Comparison of ENCODE assay signal across 30 cellular contexts in genomic region chr3:88671594-88671993, GRCh38.
"Had no signal": no experiment of that assay in that cellular context is flagged by ENCODE, and none has a peak within 500 bp of the region (broad histone marks: within the 10 kb centered on the region; RNA-seq: fewer than 3 reads in every experiment).

No MANE protein-coding gene starts in this region.

- ATAC-seq: naive thymus-derived CD8-positive, alpha-beta T cell; natural killer cell treated with Interleukin-12 subunit alpha and Interleukin-12 subunit beta and Interleukin-15 and Interleukin-18, amount 100 ng/mL, for 72 hours; psoas muscle; right cardiac atrium; right lobe of liver; stimulated activated effector memory CD8-positive, alpha-beta T cell treated with anti-CD3 and anti-CD28 coated beads, Interleukin-12 subunit alpha, Interleukin-12 subunit beta, amount 100 ng/mL, for 72 hours; stimulated activated naive B cell treated with anti-CD40 and anti-IgM and Interleukin-4, amounts not matched to agents 10 μg/mL and 1 μg/mL and 100 μg/mL, for 72 hours had no signal

- H3K9ac ChIP-seq: neural progenitor cell, parathyroid adenoma had no signal

- H3K36me3 ChIP-seq: neural progenitor cell, ovary, right lobe of liver, sigmoid colon, stomach, thoracic aorta, thyroid gland, tibial nerve, upper lobe of left lung, vagina had no signal

- H3K27ac ChIP-seq: neural progenitor cell, ovary, parathyroid adenoma, psoas muscle, right lobe of liver, sigmoid colon, stomach, thoracic aorta, thyroid gland, tibial nerve, upper lobe of left lung, vagina had no signal

- H3K36me3 Mint-ChIP-seq: naive B cell; naive thymus-derived CD8-positive, alpha-beta T cell; natural killer cell treated with Interleukin-12 subunit alpha and Interleukin-12 subunit beta and Interleukin-15 and Interleukin-18, amount 100 ng/mL, for 72 hours; neural progenitor cell; stimulated activated effector memory CD8-positive, alpha-beta T cell treated with anti-CD3 and anti-CD28 coated beads, Interleukin-12 subunit alpha, Interleukin-12 subunit beta, amount 100 ng/mL, for 72 hours; stimulated activated naive B cell treated with anti-CD40 and anti-IgM and Interleukin-4, amounts not matched to agents 10 μg/mL and 1 μg/mL and 100 μg/mL, for 72 hours had no signal

- H3K4me1 Mint-ChIP-seq: naive B cell; naive thymus-derived CD8-positive, alpha-beta T cell; nephron progenitor cell; stimulated activated effector memory CD8-positive, alpha-beta T cell treated with anti-CD3 and anti-CD28 coated beads, Interleukin-12 subunit alpha, Interleukin-12 subunit beta, amount 100 ng/mL, for 72 hours; stimulated activated naive B cell treated with anti-CD40 and anti-IgM and Interleukin-4, amounts not matched to agents 10 μg/mL and 1 μg/mL and 100 μg/mL, for 72 hours had no signal

- H3K4me3 ChIP-seq: neural progenitor cell, ovary, psoas muscle, right lobe of liver, sigmoid colon, stomach, thoracic aorta, thyroid gland, tibial nerve, upper lobe of left lung, vagina had no signal

- H3K27me3 Mint-ChIP-seq: naive thymus-derived CD8-positive, alpha-beta T cell; natural killer cell treated with Interleukin-12 subunit alpha and Interleukin-12 subunit beta and Interleukin-15 and Interleukin-18, amount 100 ng/mL, for 72 hours; progenitor cell of endocrine pancreas; stimulated activated naive B cell treated with anti-CD40 and anti-IgM and Interleukin-4, amounts not matched to agents 10 μg/mL and 1 μg/mL and 100 μg/mL, for 72 hours; stimulated activated naive CD8-positive, alpha-beta T cell treated with anti-CD3 and anti-CD28 coated beads, Interleukin-15, Interleukin-2, amounts not matched to agents 100 ng/mL and 50 ng/mL, for 24 hours had no signal

- H3K9me3 ChIP-seq: ovary, psoas muscle, right lobe of liver, sigmoid colon, thoracic aorta, thyroid gland, upper lobe of left lung, vagina had no signal

- H3K4me3 Mint-ChIP-seq: naive B cell; naive thymus-derived CD8-positive, alpha-beta T cell; natural killer cell treated with Interleukin-12 subunit alpha and Interleukin-12 subunit beta and Interleukin-15 and Interleukin-18, amount 100 ng/mL, for 72 hours; nephron progenitor cell; neural progenitor cell; stimulated activated effector memory CD8-positive, alpha-beta T cell treated with anti-CD3 and anti-CD28 coated beads, Interleukin-12 subunit alpha, Interleukin-12 subunit beta, amount 100 ng/mL, for 72 hours; stimulated activated naive B cell treated with anti-CD40 and anti-IgM and Interleukin-4, amounts not matched to agents 10 μg/mL and 1 μg/mL and 100 μg/mL, for 72 hours; stimulated activated naive CD8-positive, alpha-beta T cell treated with anti-CD3 and anti-CD28 coated beads, Interleukin-15, Interleukin-2, amounts not matched to agents 100 ng/mL and 50 ng/mL, for 24 hours had no signal

- H3K4me1 ChIP-seq: parathyroid adenoma, psoas muscle, right lobe of liver, sigmoid colon, stomach, thyroid gland, tibial nerve, upper lobe of left lung, vagina had no signal

- H3K27ac Mint-ChIP-seq: naive B cell; naive thymus-derived CD8-positive, alpha-beta T cell; natural killer cell treated with Interleukin-12 subunit alpha and Interleukin-12 subunit beta and Interleukin-15 and Interleukin-18, amount 100 ng/mL, for 72 hours; nephron progenitor cell; neural progenitor cell; progenitor cell of endocrine pancreas; stimulated activated effector memory CD8-positive, alpha-beta T cell treated with anti-CD3 and anti-CD28 coated beads, Interleukin-12 subunit alpha, Interleukin-12 subunit beta, amount 100 ng/mL, for 72 hours; stimulated activated naive B cell treated with anti-CD40 and anti-IgM and Interleukin-4, amounts not matched to agents 10 μg/mL and 1 μg/mL and 100 μg/mL, for 72 hours; stimulated activated naive CD8-positive, alpha-beta T cell treated with anti-CD3 and anti-CD28 coated beads, Interleukin-15, Interleukin-2, amounts not matched to agents 100 ng/mL and 50 ng/mL, for 24 hours had no signal

- DNase-seq: naive B cell; naive thymus-derived CD8-positive, alpha-beta T cell; nephron progenitor cell; occipital lobe; ovary; posterior cingulate gyrus; psoas muscle; right cardiac atrium; right lobe of liver; sigmoid colon; small intestine; stimulated activated CD4-positive, alpha-beta T cell treated with anti-CD3 and anti-CD28 coated beads, Interleukin-15, amount 100 ng/mL, for 24 hours; stimulated activated CD4-positive, alpha-beta T cell treated with anti-CD3 and anti-CD28 coated beads, Interleukin-2, amount 100 ng/mL, for 24 hours; stimulated activated CD4-positive, alpha-beta T cell treated with anti-CD3 and anti-CD28 coated beads, Interleukin-2, amount 100 ng/mL, for 48 hours; stimulated activated CD4-positive, alpha-beta T cell treated with anti-CD3 and anti-CD28 coated beads, Interleukin-4, amount 100 ng/mL, for 24 hours; stimulated activated naive B cell treated with anti-CD40 and anti-IgM and Interleukin-4, amounts not matched to agents 10 μg/mL and 1 μg/mL and 100 μg/mL, for 72 hours; stimulated activated naive CD4-positive, alpha-beta T cell treated with Interleukin-2 at 50 U/mL for 16 hours; stomach; thyroid gland; trophoblast cell; upper lobe of left lung had no signal

- H3K9me3 Mint-ChIP-seq: naive B cell; nephron progenitor cell; stimulated activated naive B cell treated with anti-CD40 and anti-IgM and Interleukin-4, amounts not matched to agents 10 μg/mL and 1 μg/mL and 100 μg/mL, for 72 hours; stimulated activated naive CD8-positive, alpha-beta T cell treated with anti-CD3 and anti-CD28 coated beads, Interleukin-15, Interleukin-2, amounts not matched to agents 100 ng/mL and 50 ng/mL, for 24 hours had no signal

- H3K27me3 ChIP-seq: neural progenitor cell, ovary, right lobe of liver, sigmoid colon, stomach, thyroid gland, tibial nerve, upper lobe of left lung, vagina had no signal
